In genomic region chrX:110944323-110944761, GRCh38 we compare ENCODE assay signal across 10 cellular contexts.
DNase-seq lines count a peak whose midpoint lies in the region; ATAC-seq, FAIRE-seq and TF ChIP-seq lines count a peak whose summit lies in the region.
"Had no signal": no experiment of that assay in that cellular context is flagged by ENCODE, and none has a peak within 500 bp of the region (broad histone marks: within the 10 kb centered on the region; RNA-seq: fewer than 3 reads in every experiment).

No MANE protein-coding gene starts in this region.

- peak overlapping the region; percentile 23 for H3K4me3 ChIP-seq in astrocyte (ENCODE audit: insufficient read depth, low read depth, low read length)
- peak overlapping the region; percentile 30 to 45 (median 36) for H3K4me3 ChIP-seq in stomach

- H3K27me3 Mint-ChIP-seq in astrocyte (ENCODE audit: low read depth, unreplicated experiment) (peaks cover 21% of the 10 kb centered on the region), CD14-positive monocyte (ENCODE audit: low read depth in 3 of 3) (peaks cover 27 to 33% (median 29%) of the 10 kb centered on the region in 3 donors)
- H3K27me3 Mint-ChIP-seq in activated T-cell treated with anti-CD3 and anti-CD28 coated beads, Interleukin-2, amount 50 U/mL, for 4 hours (ENCODE audit: low read depth): peaks cover 15% of the 10 kb centered on the region

- ATAC-seq in activated T-cell treated with anti-CD3 and anti-CD28 coated beads, Interleukin-2, amount 50 U/mL, for 4 hours: no peak
- ATAC-seq: natural killer cell had no signal

- H2AFZ ChIP-seq in astrocyte (ENCODE audit: low read depth, low read length): peak overlapping the region; percentile 63

- WGBS in stomach, 5 donors: 2 to 33% (median 8%) methylated on average over 15 to 25 of the region's 25 CpGs

- H3K27ac Mint-ChIP-seq in astrocyte (ENCODE audit: unreplicated experiment) (peak overlapping the region; percentile 41), CD14-positive monocyte (no peak overlapping the region)
- H3K27ac Mint-ChIP-seq: natural killer cell had no signal

- H3K4me3 Mint-ChIP-seq in astrocyte (ENCODE audit: unreplicated experiment): peak overlapping the region; percentile 79
- H3K4me3 Mint-ChIP-seq in activated T-cell treated with anti-CD3 and anti-CD28 coated beads, Interleukin-2, amount 50 U/mL, for 4 hours: no peak overlapping the region
- H3K4me3 Mint-ChIP-seq in CD14-positive monocyte: peak overlapping the region in 1 of 2 donors; percentile 65
- H3K4me3 Mint-ChIP-seq: natural killer cell had no signal

- TF ChIP-seq EP300 in stomach (IDR thresholded peaks at IDR 0.05): no peak

- no peaks in the 10 kb centered on the region for H3K36me3 ChIP-seq in astrocyte (ENCODE audit: insufficient read depth, low read length)
- no peaks in the 10 kb centered on the region for H3K36me3 ChIP-seq in stomach

- no peaks in the 10 kb centered on the region for H3K9me3 Mint-ChIP-seq in astrocyte (ENCODE audit: unreplicated experiment)
- no peaks in the 10 kb centered on the region for H3K9me3 Mint-ChIP-seq in activated T-cell treated with anti-CD3 and anti-CD28 coated beads, Interleukin-2, amount 50 U/mL, for 4 hours
- peaks cover 0 to 1% (median 0%) of the 10 kb centered on the region in 7 donors for H3K9me3 Mint-ChIP-seq in CD14-positive monocyte
- H3K9me3 Mint-ChIP-seq: natural killer cell had no signal

- no peak for FAIRE-seq in astrocyte (lab: Jason Lieb, UNC)

- H3K9me3 ChIP-seq in astrocyte (ENCODE audit: insufficient read depth, low read depth, low read length) (no peaks in the 10 kb centered on the region), stomach (no peaks in the 10 kb centered on the region)

- no peak for TF ChIP-seq CTCF in astrocyte (IDR thresholded peaks at IDR 0.05; ENCODE audit: insufficient read depth, low read depth, low read length)
- TF ChIP-seq CTCF in stomach (IDR thresholded peaks at IDR 0.05): no peak
- no peak for TF ChIP-seq CTCF in CD14-positive monocyte (IDR thresholded peaks at IDR 0.05)

- no peaks in the 10 kb centered on the region for H4K20me1 ChIP-seq in astrocyte (ENCODE audit: insufficient read depth, low read length)

- no peaks in the 10 kb centered on the region for H3K79me2 ChIP-seq in astrocyte (ENCODE audit: insufficient read depth, low read length)

- no peak for TF ChIP-seq POLR2A in stomach (IDR thresholded peaks at IDR 0.05)

- H3K27me3 ChIP-seq in astrocyte (ENCODE audit: insufficient read depth, low read length) (no peaks in the 10 kb centered on the region), stomach (peaks cover 0 to 16% (median 11%) of the 10 kb centered on the region in 3 donors)

- no peaks in the 10 kb centered on the region for H3K36me3 Mint-ChIP-seq in astrocyte (ENCODE audit: low read depth, unreplicated experiment)
- no peaks in the 10 kb centered on the region for H3K36me3 Mint-ChIP-seq in activated T-cell treated with anti-CD3 and anti-CD28 coated beads, Interleukin-2, amount 50 U/mL, for 4 hours (ENCODE audit: insufficient read depth)
- H3K36me3 Mint-ChIP-seq in CD14-positive monocyte: no peaks in the 10 kb centered on the region
- H3K36me3 Mint-ChIP-seq: natural killer cell had no signal

- intact Hi-C loops in stomach (cut with DNase I; ENCODE audit: low total_unique reads) (no loop called here), CD14-positive monocyte (cut with micrococcal nuclease) (no loop called here)

- peak overlapping the region; percentile 14 for H3K9ac ChIP-seq in astrocyte (ENCODE audit: low read length)

- H3K4me1 ChIP-seq in astrocyte (ENCODE audit: insufficient read depth, low read length): no peaks in the 10 kb centered on the region
- peaks cover 0 to 8% (median 0%) of the 10 kb centered on the region in 4 donors for H3K4me1 ChIP-seq in stomach

- no peaks in the 10 kb centered on the region for H3K4me1 Mint-ChIP-seq in astrocyte (ENCODE audit: low read depth, unreplicated experiment)
- H3K4me1 Mint-ChIP-seq in activated T-cell treated with anti-CD3 and anti-CD28 coated beads, Interleukin-2, amount 50 U/mL, for 4 hours (ENCODE audit: low read depth): no peaks in the 10 kb centered on the region
- no peaks in the 10 kb centered on the region for H3K4me1 Mint-ChIP-seq in CD14-positive monocyte
- H3K4me1 Mint-ChIP-seq: natural killer cell had no signal

- no peak overlapping the region for H3K27ac ChIP-seq in astrocyte (ENCODE audit: low read depth, low read length)
- peak overlapping the region; percentile 54 to 70 (median 63) for H3K27ac ChIP-seq in stomach

- DNase-seq in NCI-H1092 treated with DMSO at 0.1 percent for 48 hours (lab: John Stamatoyannopoulos, UW) (peak; percentile 69), astrocyte (ENCODE audit: low read depth) (no peak), iPS-NIHi11 (ENCODE audit: low spot score) (peak; percentile 37), stomach (peak; percentile 27), hippocampal formation (lab: John Stamatoyannopoulos, UW) (no peak), CD14-positive monocyte (ENCODE audit: low spot score) (no peak)
- DNase-seq in activated T-cell treated with anti-CD3 and anti-CD28 coated beads, Interleukin-2, amount 50 U/mL, for 4 hours: no peak
- DNase-seq: natural killer cell; NK-92 treated with Interleukin-12 subunit alpha and Interleukin-12 subunit beta, amount 100 ng/mL, for 24 hours; T-helper 2 cell had no signal

- H3K4me2 ChIP-seq in astrocyte (ENCODE audit: low read length): peak overlapping the region; percentile 80

Comparison
In these comparisons a context has a peak if more than half of its experiments do, and no peak if none do; other contexts are left out.
1. DNase-seq: peak in NCI-H1092 treated with DMSO at 0.1 percent for 48 hours (single experiment), iPS-NIHi11 (single experiment) and stomach (single experiment); none in astrocyte (single experiment), activated T-cell treated with anti-CD3 and anti-CD28 coated beads, Interleukin-2, amount 50 U/mL, for 4 hours (single experiment), hippocampal formation (0 of 2) and CD14-positive monocyte (single experiment).